1 cellular context compared by ENCODE assay signal in genomic region chr7:32618470-32618869, GRCh38.
TF ChIP-seq lines count a peak whose summit lies in the region.

No MANE protein-coding gene starts in this region.

TF ChIP-seq in K562, 482 proteins besides CTCF, POLR2A, EP300 and RAD21 (continued from another document):
- TF ChIP-seq PRDM10 (IDR thresholded peaks at IDR 0.05; ENCODE audit: partially characterized antibody) (peak; percentile 88), NONO (IDR thresholded peaks at IDR 0.05; ENCODE audit: low read depth in 2 of 2, low read length in 1 of 2) (no peak), MYC (IDR thresholded peaks at IDR 0.05; ENCODE audit: low read depth, low read length) (no peak), MYC (CRISPR knock-in tag; IDR thresholded peaks at IDR 0.05; ENCODE audit: borderline replicate concordance, low read depth) (no peak), E2F5 (CRISPR knock-in tag; IDR thresholded peaks at IDR 0.05) (no peak), NFE2 (IDR thresholded peaks at IDR 0.05; ENCODE audit: low read depth) (peak; percentile 70), NR2C2 (CRISPR knock-in tag; IDR thresholded peaks at IDR 0.05) (no peak), NR2C2 (tag; IDR thresholded peaks at IDR 0.05) (0 out of 2 replicates have a peak, but pooled peaks have one; percentile 24), SUPT5H (IDR thresholded peaks at IDR 0.05) (no peak), CEBPG (CRISPR knock-in tag; IDR thresholded peaks at IDR 0.05) (no peak), CEBPG (tag; conservative IDR thresholded peaks at IDR 0.05 in 1 of 2, IDR thresholded peaks at IDR 0.05 in 1 of 2) (no peak)
